Comparison of ENCODE assay signal across 10 cellular contexts in genomic region chr1:66278260-66279046, GRCh38.
DNase-seq lines count a peak whose midpoint lies in the region; ATAC-seq and TF ChIP-seq lines count a peak whose summit lies in the region.
"Had no signal": no experiment of that assay in that cellular context is flagged by ENCODE, and none has a peak within 500 bp of the region (broad histone marks: within the 10 kb centered on the region; RNA-seq: fewer than 3 reads in every experiment).

No MANE protein-coding gene starts in this region.

- no peak overlapping the region for H3K27ac Mint-ChIP-seq in MCF 10A (ENCODE audit: low read depth, unreplicated experiment)
- peak overlapping the region; percentile 68 for H3K27ac Mint-ChIP-seq in endodermal cell

- POLR2A ChIA-PET in MCF 10A (lab: Yijun Ruan, JAX): interaction anchor here (0.6 to 2.9 kb wide), 4 partner anchors 14 to 649 kb away, joined by 3 to 18 read pairs (median 4); no protein-coding TSS in a partner anchor

- H3K9me3 Mint-ChIP-seq in MCF 10A (ENCODE audit: unreplicated experiment) (no peaks in the 10 kb centered on the region), endodermal cell (no peaks in the 10 kb centered on the region)

- H3K36me3 ChIP-seq in breast epithelium (no peaks in the 10 kb centered on the region), endodermal cell (ENCODE audit: control insufficient read depth, insufficient read depth, low read length) (no peaks in the 10 kb centered on the region)
- H3K36me3 ChIP-seq: uterus had no signal

- H3K27me3 Mint-ChIP-seq in MCF 10A (ENCODE audit: insufficient read depth, unreplicated experiment): no peaks in the 10 kb centered on the region
- H3K27me3 Mint-ChIP-seq in endodermal cell (ENCODE audit: insufficient read depth): no peaks in the 10 kb centered on the region

- H3K4me3 Mint-ChIP-seq in MCF 10A (ENCODE audit: unreplicated experiment): no peak overlapping the region
- no peak overlapping the region for H3K4me3 Mint-ChIP-seq in endodermal cell

- BruUV-seq in MCF 10A (replicated peaks; lab: Mats Ljungman, UMichigan): no TSS peak

- ATAC-seq in HG02973 (IDR thresholded peaks at IDR 0.05; ENCODE audit: unreplicated experiment) (no peak), HG03520 (IDR thresholded peaks at IDR 0.05; ENCODE audit: unreplicated experiment) (no peak)

- DNase-seq in breast epithelium (ENCODE audit: low spot score in 2 of 2): no peak
- no peak for DNase-seq in MCF 10A (ENCODE audit: unreplicated experiment)
- DNase-seq in NCI-H1694 treated with DMSO at 0.1 percent for 48 hours (lab: John Stamatoyannopoulos, UW): peak; percentile 73
- no peak for DNase-seq in endodermal cell
- DNase-seq in GM19240 (ENCODE audit: insufficient read length, low spot score): no peak
- DNase-seq: effector CD8-positive, alpha-beta T cell; uterus had no signal

- H3K9me3 ChIP-seq in breast epithelium (no peaks in the 10 kb centered on the region), endodermal cell (ENCODE audit: control insufficient read depth, low read length) (no peaks in the 10 kb centered on the region)
- H3K9me3 ChIP-seq: uterus had no signal

- peaks cover 18% of the 10 kb centered on the region for H3K4me1 Mint-ChIP-seq in MCF 10A (ENCODE audit: insufficient read depth, unreplicated experiment)
- H3K4me1 Mint-ChIP-seq in endodermal cell: peaks cover 23% of the 10 kb centered on the region

- no peak for TF ChIP-seq POLR2A in breast epithelium (IDR thresholded peaks at IDR 0.05)

- 72 to 89% methylated on average over 4 to 7 of the region's 7 CpGs for WGBS in endodermal cell (ENCODE audit: insufficient coverage in 1 of 2, insufficient read length in 1 of 2), 2 experiments

- H3K36me3 Mint-ChIP-seq in MCF 10A (ENCODE audit: insufficient read depth, unreplicated experiment) (no peaks in the 10 kb centered on the region), endodermal cell (ENCODE audit: low read depth) (no peaks in the 10 kb centered on the region)

- no peaks in the 10 kb centered on the region for H3K27me3 ChIP-seq in breast epithelium
- no peaks in the 10 kb centered on the region for H3K27me3 ChIP-seq in endodermal cell (ENCODE audit: control insufficient read depth, insufficient read depth, low read length, poor library complexity, severe bottlenecking)
- H3K27me3 ChIP-seq: uterus had no signal

- CTCF ChIA-PET in MCF 10A (lab: Yijun Ruan, JAX): interaction anchor here (0.6 to 2.3 kb wide), 10 partner anchors 10 to 168 kb away, joined by 3 to 10 read pairs (median 4); no protein-coding TSS in a partner anchor

- no peak overlapping the region for H3K4me3 ChIP-seq in breast epithelium
- H3K4me3 ChIP-seq in endodermal cell (ENCODE audit: low read length): no peak overlapping the region
- H3K4me3 ChIP-seq: uterus had no signal

- intact Hi-C loops in breast epithelium (cut with DNase I; ENCODE audit: low total_unique reads): no loop called here
- intact Hi-C loops in MCF 10A (cut with micrococcal nuclease): loop anchor here (10.0 kb wide), 1 partner anchor 646 kb away; the partner anchor contains the start of genes DNAI4 and MIER1

- TF ChIP-seq CTCF in breast epithelium (IDR thresholded peaks at IDR 0.05) (no peak), MCF 10A (IDR thresholded peaks at IDR 0.05; ENCODE audit: unreplicated experiment) (no peak), endodermal cell (conservative IDR thresholded peaks at IDR 0.05) (no peak)

- no peak overlapping the region for H3K9ac ChIP-seq in endodermal cell (ENCODE audit: extremely low read depth, low read length, poor library complexity, severe bottlenecking)

- H3K4me1 ChIP-seq in breast epithelium (peaks cover 9 to 19% of the 10 kb centered on the region in 2 donors), endodermal cell (ENCODE audit: control insufficient read depth, insufficient read depth, low read length) (peaks cover 13% of the 10 kb centered on the region)
- H3K4me1 ChIP-seq: uterus had no signal

- H3K27ac ChIP-seq in breast epithelium (peak overlapping the region; percentile 49 to 73), endodermal cell (ENCODE audit: low read depth, low read length) (no peak overlapping the region), temporal lobe (ENCODE audit: low read depth, low read length) (peak overlapping the region; percentile 89)
- H3K27ac ChIP-seq: uterus had no signal
